1 cellular context compared by ENCODE assay signal in genomic region chr2:238869293-238870124, GRCh38.
TF ChIP-seq lines count a peak whose summit lies in the region.

No MANE protein-coding gene starts in this region.

TF ChIP-seq in H1, 55 proteins besides CTCF, POLR2A, EP300 and RAD21:
- TF ChIP-seq EGR1 (IDR thresholded peaks at IDR 0.05; ENCODE audit: borderline replicate concordance, low read depth, low read length) (no peak), SIN3A (conservative IDR thresholded peaks at IDR 0.05 in 1 of 2, IDR thresholded peaks at IDR 0.05 in 1 of 2; ENCODE audit: low read depth in 1 of 2, low read length in 2 of 2) (no peak), POLR2AphosphoS5 (IDR thresholded peaks at IDR 0.05; ENCODE audit: low read depth, low read length) (no peak), CHD1 (IDR thresholded peaks at IDR 0.05; ENCODE audit: low read depth, low read length) (no peak), CHD7 (IDR thresholded peaks at IDR 0.05; ENCODE audit: insufficient replicate concordance, low read length) (no peak), SIRT6 (IDR thresholded peaks at IDR 0.05; ENCODE audit: low read length) (no peak), TAF7 (optimal IDR thresholded peaks at IDR 0.05; ENCODE audit: borderline replicate concordance, low read depth, low read length) (no peak)
TF ChIP-seq in H1: peak in this region for 0.
